Comparison of ENCODE assay signal across 33 cellular contexts in genomic region chr11:62073061-62073460, GRCh38.
"Had no signal": no experiment of that assay in that cellular context is flagged by ENCODE, and none has a peak within 500 bp of the region (broad histone marks: within the 10 kb centered on the region; RNA-seq: fewer than 3 reads in every experiment).

No MANE protein-coding gene starts in this region.

- H3K4me3 ChIP-seq: adrenal gland, body of pancreas, breast epithelium had no signal

- H3K4me1 ChIP-seq: adrenal gland, body of pancreas, breast epithelium had no signal

- H3K4me1 Mint-ChIP-seq: activated B cell treated with CpG ODN at 0.5 μM for 24 hours; activated naive CD8-positive, alpha-beta T cell treated with anti-CD3 and anti-CD28 coated beads for 36 hours had no signal

- H3K9me3 ChIP-seq: adrenal gland, body of pancreas, breast epithelium had no signal

- H3K36me3 Mint-ChIP-seq: activated CD8-positive, alpha-beta memory T cell treated with anti-CD3 and anti-CD28 coated beads, Interleukin-2, amount 10 ng/mL, durations not matched to agents 7 days and 5 days; activated naive CD4-positive, alpha-beta T cell treated with anti-CD3 and anti-CD28 coated beads, Interleukin-2, amount 50 U/mL, for 72 hours; activated naive CD8-positive, alpha-beta T cell treated with anti-CD3 and anti-CD28 coated beads for 36 hours had no signal

- H3K27ac ChIP-seq: adrenal gland, body of pancreas, brain microvascular endothelial cell, breast epithelium, VCaP had no signal

- H3K4me3 Mint-ChIP-seq: activated B cell treated with CpG ODN at 0.5 μM for 24 hours; activated CD4-positive, alpha-beta memory T cell treated with anti-CD3 and anti-CD28 coated beads, Interleukin-2, amount 10 ng/mL, durations not matched to agents 7 days and 5 days; activated CD4-positive, alpha-beta T cell treated with anti-CD3 and anti-CD28 coated beads, Interleukin-2, amount 10 ng/mL, durations not matched to agents 7 days and 5 days; activated CD8-positive, alpha-beta memory T cell treated with anti-CD3 and anti-CD28 coated beads, Interleukin-2, amount 10 ng/mL, durations not matched to agents 7 days and 5 days; activated CD8-positive, alpha-beta T cell treated with anti-CD3 and anti-CD28 coated beads, Interleukin-2, amount 10 ng/mL, durations not matched to agents 7 days and 5 days; activated naive CD4-positive, alpha-beta T cell treated with anti-CD3 and anti-CD28 coated beads for 36 hours; activated naive CD8-positive, alpha-beta T cell treated with anti-CD3 and anti-CD28 coated beads for 36 hours; activated T-cell treated with anti-CD3 and anti-CD28 coated beads, Interleukin-2, amount 50 U/mL, for 24 hours; T-helper 1 cell treated with Interleukin-12 subunit alpha and Interleukin-12 subunit beta and Interleukin-4 antibody, amounts not matched to agents 30 μg/mL and 1 μg/mL, for 36 hours; T-helper 2 cell treated with Interferon-gamma antibody and Interleukin-4, amounts not matched to agents 5 μg/mL and 100 μg/mL, for 36 hours had no signal

- ATAC-seq: activated CD8-positive, alpha-beta memory T cell treated with anti-CD3 and anti-CD28 coated beads, Interleukin-2, amount 10 ng/mL, durations not matched to agents 7 days and 5 days; activated CD8-positive, alpha-beta T cell treated with anti-CD3 and anti-CD28 coated beads, Interleukin-2, amount 10 ng/mL, durations not matched to agents 7 days and 5 days; activated naive CD4-positive, alpha-beta T cell treated with anti-CD3 and anti-CD28 coated beads, Interleukin-2, amount 50 U/mL, for 72 hours; body of pancreas had no signal

- H3K27ac Mint-ChIP-seq: activated B cell treated with CpG ODN at 0.5 μM for 24 hours; activated CD4-positive, alpha-beta memory T cell treated with anti-CD3 and anti-CD28 coated beads, Interleukin-2, amount 10 ng/mL, durations not matched to agents 7 days and 5 days; activated CD4-positive, alpha-beta T cell treated with anti-CD3 and anti-CD28 coated beads, Interleukin-2, amount 10 ng/mL, durations not matched to agents 7 days and 5 days; activated CD8-positive, alpha-beta memory T cell treated with anti-CD3 and anti-CD28 coated beads, Interleukin-2, amount 10 ng/mL, durations not matched to agents 7 days and 5 days; activated CD8-positive, alpha-beta T cell treated with anti-CD3 and anti-CD28 coated beads, Interleukin-2, amount 10 ng/mL, durations not matched to agents 7 days and 5 days; activated naive CD4-positive, alpha-beta T cell treated with anti-CD3 and anti-CD28 coated beads for 36 hours; activated naive CD4-positive, alpha-beta T cell treated with anti-CD3 and anti-CD28 coated beads, Interleukin-2, amount 50 U/mL, for 72 hours; activated naive CD8-positive, alpha-beta T cell treated with anti-CD3 and anti-CD28 coated beads for 36 hours; activated T-cell treated with anti-CD3 and anti-CD28 coated beads, Interleukin-2, amount 50 U/mL, for 24 hours; activated T-helper 2 cell treated with anti-CD3 and anti-CD28 coated beads, Interferon-gamma antibody, Interleukin-2, Interleukin-4, amounts not matched to agents 10 μg/mL and 5 μg/mL and 100 μg/mL, durations not matched to agents 14 hours and 24 hours and 36 hours; T-helper 1 cell treated with Interleukin-12 subunit alpha and Interleukin-12 subunit beta and Interleukin-4 antibody, amounts not matched to agents 30 μg/mL and 1 μg/mL, for 36 hours; T-helper 2 cell treated with Interferon-gamma antibody and Interleukin-4, amounts not matched to agents 5 μg/mL and 100 μg/mL, for 36 hours had no signal

- FAIRE-seq: astrocyte, TTC549 had no signal

- H3K27me3 ChIP-seq: adrenal gland, body of pancreas, brain microvascular endothelial cell, breast epithelium had no signal

- H3K27me3 Mint-ChIP-seq: activated CD4-positive, alpha-beta memory T cell treated with anti-CD3 and anti-CD28 coated beads, Interleukin-2, amount 10 ng/mL, durations not matched to agents 7 days and 5 days; activated CD4-positive, alpha-beta T cell treated with anti-CD3 and anti-CD28 coated beads, Interleukin-2, amount 10 ng/mL, durations not matched to agents 7 days and 5 days; activated naive CD8-positive, alpha-beta T cell treated with anti-CD3 and anti-CD28 coated beads for 36 hours had no signal

- DNase-seq: activated B cell treated with CpG ODN at 0.5 μM for 24 hours; activated CD4-positive, alpha-beta memory T cell treated with anti-CD3 and anti-CD28 coated beads, Interleukin-2, amount 10 ng/mL, durations not matched to agents 7 days and 5 days; activated CD4-positive, alpha-beta T cell treated with anti-CD3 and anti-CD28 coated beads for 4 hours; activated CD4-positive, alpha-beta T cell treated with anti-CD3 and anti-CD28 coated beads, Interleukin-2, amount 10 ng/mL, durations not matched to agents 7 days and 5 days; activated CD4-positive, alpha-beta T cell treated with anti-CD3 and anti-CD28 coated beads, Interleukin-2, amount 50 U/mL, for 48 hours; activated CD4-positive, CD25-positive, alpha-beta regulatory T cell treated with anti-CD3 and anti-CD28 coated beads, Interleukin-2, amount 50 U/mL, for 72 hours; activated CD8-positive, alpha-beta memory T cell treated with anti-CD3 and anti-CD28 coated beads for 24 hours; activated CD8-positive, alpha-beta memory T cell treated with anti-CD3 and anti-CD28 coated beads, Interleukin-2, amount 10 ng/mL, durations not matched to agents 7 days and 5 days; activated CD8-positive, alpha-beta memory T cell treated with anti-CD3 and anti-CD28 coated beads, Interleukin-2, amount 50 U/mL, for 48 hours; activated CD8-positive, alpha-beta T cell treated with anti-CD3 and anti-CD28 coated beads, Interleukin-2, amount 10 ng/mL, durations not matched to agents 7 days and 5 days; activated effector memory CD4-positive, alpha-beta T cell treated with Interleukin-2 at 50 U/mL for 16 hours; activated gamma-delta T cell; activated naive CD4-positive, alpha-beta T cell treated with anti-CD3 and anti-CD28 coated beads for 36 hours; activated naive CD4-positive, alpha-beta T cell treated with anti-CD3 and anti-CD28 coated beads, Interleukin-2, amount 50 U/mL, for 16 hours; activated naive CD8-positive, alpha-beta T cell treated with anti-CD3 and anti-CD28 coated beads for 36 hours; activated T-cell treated with anti-CD3 and anti-CD28 coated beads, Interleukin-2, amount 50 U/mL, for 24 hours; adrenal gland; amniotic stem cell; aorta; body of pancreas; brain microvascular endothelial cell; central memory CD4-positive, alpha-beta T cell; T-helper 1 cell; T-helper 2 cell; T-helper 9 cell had no signal

- H3K36me3 ChIP-seq: adrenal gland, brain microvascular endothelial cell, breast epithelium had no signal

- H3K9me3 Mint-ChIP-seq: activated B cell treated with CpG ODN at 0.5 μM for 24 hours; activated CD4-positive, alpha-beta memory T cell treated with anti-CD3 and anti-CD28 coated beads, Interleukin-2, amount 10 ng/mL, durations not matched to agents 7 days and 5 days; activated CD4-positive, alpha-beta T cell treated with anti-CD3 and anti-CD28 coated beads, Interleukin-2, amount 10 ng/mL, durations not matched to agents 7 days and 5 days; activated naive CD4-positive, alpha-beta T cell treated with anti-CD3 and anti-CD28 coated beads for 36 hours; activated naive CD4-positive, alpha-beta T cell treated with anti-CD3 and anti-CD28 coated beads, Interleukin-2, amount 50 U/mL, for 72 hours; activated naive CD8-positive, alpha-beta T cell treated with anti-CD3 and anti-CD28 coated beads for 36 hours; activated T-cell treated with anti-CD3 and anti-CD28 coated beads, Interleukin-2, amount 50 U/mL, for 24 hours; activated T-helper 2 cell treated with anti-CD3 and anti-CD28 coated beads, Interferon-gamma antibody, Interleukin-2, Interleukin-4, amounts not matched to agents 10 μg/mL and 5 μg/mL and 100 μg/mL, durations not matched to agents 14 hours and 24 hours and 36 hours; T-helper 1 cell treated with Interleukin-12 subunit alpha and Interleukin-12 subunit beta and Interleukin-4 antibody, amounts not matched to agents 30 μg/mL and 1 μg/mL, for 36 hours; T-helper 2 cell treated with Interferon-gamma antibody and Interleukin-4, amounts not matched to agents 5 μg/mL and 100 μg/mL, for 36 hours had no signal
